ENCODE assay signal across 21 cellular contexts in the genomic region with DNA sequence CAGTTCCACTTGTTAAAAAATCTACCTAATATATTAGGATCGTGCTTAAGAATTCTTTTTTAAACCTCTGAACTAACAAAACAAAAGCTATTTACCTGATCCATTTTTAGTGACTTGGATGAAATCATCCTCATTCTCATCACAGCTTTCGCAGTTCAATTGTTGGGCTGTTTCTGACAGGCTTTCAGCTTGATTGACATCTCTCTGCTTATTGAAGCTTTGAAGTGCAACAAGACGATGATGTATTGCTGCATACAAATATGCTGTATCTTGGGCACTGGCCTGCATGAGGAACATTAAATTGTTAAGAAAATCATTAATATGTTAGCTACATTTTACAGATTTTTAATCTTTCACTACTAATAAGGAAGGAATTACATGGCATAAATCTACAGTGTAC. TPM values are rescaled to one million over a fixed set of nuclear protein-coding genes. Genes with fewer than 3 reads are reported as not detected.
"Had no signal": no experiment of that assay in that cellular context is flagged by ENCODE, and none has a peak within 500 bp of the region (broad histone marks: within the 10 kb centered on the region; RNA-seq: fewer than 3 reads in every experiment).

No MANE protein-coding gene starts in this region.

- H3K79me2 ChIP-seq: hepatocyte had no signal

- H3K36me3 ChIP-seq: neutrophil, uterus had no signal

- DNase-seq: effector memory CD8-positive, alpha-beta T cell; foreskin keratinocyte; head of caudate nucleus; left colon; naive thymus-derived CD4-positive, alpha-beta T cell; nephron progenitor cell; posterior cingulate gyrus; stimulated activated CD4-positive, alpha-beta T cell treated with anti-CD3 and anti-CD28 coated beads, Interleukin-2, amount 100 ng/mL, for 24 hours; stimulated activated CD4-positive, alpha-beta T cell treated with anti-CD3 and anti-CD28 coated beads, Interleukin-4, amount 100 ng/mL, for 4 hours; stimulated activated naive B cell treated with anti-CD40 and anti-IgM and Interleukin-4, amounts not matched to agents 10 μg/mL and 1 μg/mL and 100 μg/mL, for 72 hours; stimulated activated naive CD8-positive, alpha-beta T cell treated with anti-CD3 and anti-CD28 coated beads, Interleukin-15, amount 100 ng/mL, for 72 hours; testis; uterus had no signal

- H3K27ac ChIP-seq: foreskin keratinocyte, hepatocyte, neutrophil, skin epidermis, testis, uterus had no signal

- H3K4me1 ChIP-seq: foreskin keratinocyte, testis had no signal

- H3K4me2 ChIP-seq: hepatocyte had no signal

- H3K9me3 ChIP-seq: neutrophil, testis, uterus had no signal

- H2AFZ ChIP-seq: hepatocyte had no signal

- H3K4me3 ChIP-seq: hepatocyte, skin epidermis, testis, uterus had no signal

- H3K27me3 ChIP-seq: foreskin keratinocyte, hepatocyte, neutrophil, testis, uterus had no signal

- ATAC-seq: effector memory CD8-positive, alpha-beta T cell; foreskin keratinocyte; left colon; naive thymus-derived CD4-positive, alpha-beta T cell; sciatic nerve; stimulated activated naive B cell treated with anti-CD40 and anti-IgM and Interleukin-4, amounts not matched to agents 10 μg/mL and 1 μg/mL and 100 μg/mL, for 72 hours; stimulated activated naive CD8-positive, alpha-beta T cell treated with anti-CD3 and anti-CD28 coated beads, Interleukin-15, amount 100 ng/mL, for 72 hours had no signal

RNA-seq across cellular contexts. Expression of a gene that starts 50.5 kb away (rescaled TPM):
- total RNA-seq: epithelial cell of proximal tubule; foreskin keratinocyte; kidney epithelial cell; mesenteric fat pad; naive thymus-derived CD4-positive, alpha-beta T cell; pulmonary artery endothelial cell had no signal
- polyA plus RNA-seq: foreskin keratinocyte; naive thymus-derived CD4-positive, alpha-beta T cell had no signal
